19 cellular contexts compared by ENCODE assay signal in genomic region chr20:50287512-50287911, GRCh38.
DNase-seq lines count a peak whose midpoint lies in the region; ATAC-seq, FAIRE-seq and TF ChIP-seq lines count a peak whose summit lies in the region.
"Had no signal": no experiment of that assay in that cellular context is flagged by ENCODE, and none has a peak within 500 bp of the region (broad histone marks: within the 10 kb centered on the region; RNA-seq: fewer than 3 reads in every experiment).

No MANE protein-coding gene starts in this region.

- TF ChIP-seq POLR2A in vagina (IDR thresholded peaks at IDR 0.05), result no peak

- peak overlapping the region; percentile 2 for H2AK5ac ChIP-seq in mesenchymal stem cell (ENCODE audit: low read length, severe bottlenecking)

- H3K14ac ChIP-seq in mesenchymal stem cell (ENCODE audit: low read length in 2 of 2), result peak overlapping the region in 1 of 2 experiments; percentile 97

- H3K4me1 ChIP-seq in mesenchymal stem cell (ENCODE audit: control insufficient read depth, insufficient read depth, low read depth, low read length) (peaks cover 49% of the 10 kb centered on the region), vagina (peaks cover 69% of the 10 kb centered on the region)

- DNase-seq in left ventricle myocardium superior (peak; percentile 24), Right ventricle myocardium inferior (ENCODE audit: missing footprints) (no peak), WTC11 (ENCODE audit: low spot score) (no peak), mesenchymal stem cell (no peak), vagina (ENCODE audit: extremely low spot score in 2 of 2) (no peak), RCC 7860 (ENCODE audit: low spot score) (no peak)
- DNase-seq: 8988T; CD8-positive, alpha-beta memory T cell; DMS79; Karpas-422; MG63; NCI-H1092; NCI-H2227 treated with DMSO at 0.1 percent for 48 hours; NCI-H524; SHP77 had no signal

- no peaks in the 10 kb centered on the region for H3K36me3 Mint-ChIP-seq in WTC11

- no peaks in the 10 kb centered on the region for H3K27me3 ChIP-seq in mesenchymal stem cell (ENCODE audit: control insufficient read depth in 1 of 2, insufficient read depth in 1 of 2, low read length in 2 of 2)
- no peaks in the 10 kb centered on the region for H3K27me3 ChIP-seq in vagina
- H3K27me3 ChIP-seq: MG63 had no signal

- H3K27ac ChIP-seq in mesenchymal stem cell (ENCODE audit: low read length, poor library complexity, severe bottlenecking) (no peak overlapping the region), vagina (peak overlapping the region; percentile 95)
- H3K27ac ChIP-seq: BLaER1 had no signal

- no peak overlapping the region for H3K4me3 ChIP-seq in mesenchymal stem cell (ENCODE audit: insufficient read depth in 1 of 2, low read depth in 1 of 2, low read length in 2 of 2)
- no peak overlapping the region for H3K4me3 ChIP-seq in vagina
- H3K4me3 ChIP-seq: BLaER1, MG63 had no signal

- H3K4me1 Mint-ChIP-seq in WTC11, result peaks cover 9% of the 10 kb centered on the region

- no peak for FAIRE-seq in RCC 7860 (lab: Jason Lieb, UNC)
- FAIRE-seq: D721Med had no signal

- H4K91ac ChIP-seq in mesenchymal stem cell (ENCODE audit: low read length), result peak overlapping the region; percentile 10

- H3K27ac Mint-ChIP-seq in WTC11, result peak overlapping the region; percentile 15; the same call in 1 of the 2 replicates
- H3K27ac Mint-ChIP-seq: CD8-positive, alpha-beta memory T cell had no signal

- ATAC-seq in left ventricle myocardium superior (no peak), Right ventricle myocardium inferior (no peak), WTC11 (no peak), GM18517 (IDR thresholded peaks at IDR 0.05; ENCODE audit: unreplicated experiment) (no peak), HG02885 (IDR thresholded peaks at IDR 0.05; ENCODE audit: poor library complexity, unreplicated experiment) (no peak)

- WGBS in mesenchymal stem cell, result 96% methylated on average over 4 of the region's 4 CpGs

- H3K18ac ChIP-seq in mesenchymal stem cell (ENCODE audit: low read depth in 1 of 2, low read length in 2 of 2), result peak overlapping the region; percentile 4 to 95

- H3K9ac ChIP-seq in mesenchymal stem cell (ENCODE audit: low read length), result peak overlapping the region; percentile 90
- H3K9ac ChIP-seq: BLaER1 had no signal

- peak overlapping the region in 1 of 2 experiments; percentile 41 for H3K23ac ChIP-seq in mesenchymal stem cell (ENCODE audit: low read length in 2 of 2)

- intact Hi-C loops in left ventricle myocardium superior (cut with micrococcal nuclease) (no loop called here), Right ventricle myocardium inferior (cut with DNase I) (no loop called here), vagina (cut with DNase I) (no loop called here)

- no peaks in the 10 kb centered on the region for H3K9me3 Mint-ChIP-seq in WTC11

- CTCF ChIA-PET in WTC11 (lab: Charles Lee), result no interaction called here

- H2AFZ ChIP-seq in mesenchymal stem cell (ENCODE audit: low read depth, low read length), result no peak overlapping the region

- H2BK120ac ChIP-seq in mesenchymal stem cell (ENCODE audit: low read depth, low read length), result peak overlapping the region; percentile 75

- H3K4ac ChIP-seq in mesenchymal stem cell (ENCODE audit: low read depth in 1 of 2, low read length in 2 of 2), result peak overlapping the region in 1 of 2 experiments; percentile 83

- peak overlapping the region; percentile 9 for H2BK15ac ChIP-seq in mesenchymal stem cell (ENCODE audit: low read depth, poor library complexity, severe bottlenecking)

- H3K79me1 ChIP-seq in mesenchymal stem cell (replicated peaks; ENCODE audit: low read length, poor library complexity, severe bottlenecking), result no peaks in the 10 kb centered on the region

- POLR2A ChIA-PET in WTC11 (lab: Charles Lee), result no interaction called here

- H3K9me3 ChIP-seq in mesenchymal stem cell (ENCODE audit: control insufficient read depth, low read length) (no peaks in the 10 kb centered on the region), vagina (no peaks in the 10 kb centered on the region)
- H3K9me3 ChIP-seq: BLaER1, MG63 had no signal

- no peak overlapping the region for H4K8ac ChIP-seq in mesenchymal stem cell (ENCODE audit: low read length)

- H3K27me3 Mint-ChIP-seq in WTC11 (ENCODE audit: low read depth), result no peaks in the 10 kb centered on the region

- TF ChIP-seq CTCF in WTC11 (IDR thresholded peaks at IDR 0.05), result no peak
- TF ChIP-seq CTCF in vagina (IDR thresholded peaks at IDR 0.05), result no peak

- H3K36me3 ChIP-seq in mesenchymal stem cell (ENCODE audit: control insufficient read depth in 1 of 2, insufficient read depth in 2 of 2, low read depth in 1 of 2, low read length in 2 of 2), result no peaks in the 10 kb centered on the region
- H3K36me3 ChIP-seq in vagina, result no peaks in the 10 kb centered on the region
- H3K36me3 ChIP-seq: BLaER1, MG63 had no signal

- H2BK12ac ChIP-seq in mesenchymal stem cell (ENCODE audit: low read length in 2 of 2), result peak overlapping the region; percentile 29 to 100

- no peak overlapping the region for H3K4me3 Mint-ChIP-seq in WTC11
- H3K4me3 Mint-ChIP-seq: CD8-positive, alpha-beta memory T cell had no signal

- no peak overlapping the region for H3K4me2 ChIP-seq in mesenchymal stem cell (ENCODE audit: low read length, poor library complexity, severe bottlenecking)

- no peak overlapping the region for H2BK5ac ChIP-seq in mesenchymal stem cell (ENCODE audit: low read depth, low read length, poor library complexity, severe bottlenecking)

TF ChIP-seq in WTC11, 78 proteins besides CTCF, POLR2A, EP300 and RAD21:
- no peak for TF ChIP-seq TEAD1 (CRISPR knock-in tag; IDR thresholded peaks at IDR 0.05)
- TF ChIP-seq ATF3 (CRISPR knock-in tag; conservative IDR thresholded peaks at IDR 0.05), result no peak
- no peak for TF ChIP-seq FOXK1 (CRISPR knock-in tag; IDR thresholded peaks at IDR 0.05)
- no peak for TF ChIP-seq GTF2I (CRISPR knock-in tag; conservative IDR thresholded peaks at IDR 0.05)
- no peak for TF ChIP-seq ZSCAN18 (CRISPR knock-in tag; IDR thresholded peaks at IDR 0.05)
- TF ChIP-seq E2F4 (CRISPR knock-in tag; IDR thresholded peaks at IDR 0.05; ENCODE audit: borderline replicate concordance, low read depth), result no peak
- TF ChIP-seq ARID4B (CRISPR knock-in tag; IDR thresholded peaks at IDR 0.05; ENCODE audit: borderline replicate concordance), result no peak
- no peak for TF ChIP-seq ZNF396 (CRISPR knock-in tag; IDR thresholded peaks at IDR 0.05; ENCODE audit: borderline replicate concordance)
